21 cellular contexts compared by ENCODE assay signal in the genomic region with DNA sequence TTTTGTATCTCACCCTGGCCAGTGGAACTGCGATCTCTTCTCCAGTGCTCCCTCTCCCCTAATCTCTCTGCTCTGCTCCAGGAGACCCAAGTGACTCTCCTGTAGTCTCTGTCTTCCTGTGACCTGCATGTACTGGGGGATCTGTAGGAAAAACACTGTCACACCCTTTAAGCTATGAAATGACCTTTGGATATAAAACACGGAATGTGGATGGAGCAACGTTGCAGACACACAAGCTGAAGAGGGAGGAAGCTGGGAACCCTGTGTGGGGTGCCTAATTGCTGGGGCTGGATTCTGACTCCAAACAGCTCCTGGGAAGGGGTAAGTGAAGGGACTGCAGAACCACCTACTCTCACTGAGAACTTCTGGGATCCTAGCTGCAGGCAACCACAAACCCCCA.
"Had no signal": no experiment of that assay in that cellular context is flagged by ENCODE, and none has a peak within 500 bp of the region (broad histone marks: within the 10 kb centered on the region; RNA-seq: fewer than 3 reads in every experiment).

No MANE protein-coding gene starts in this region.

- H3K27me3 ChIP-seq: heart right ventricle, pancreas, spleen, testis, thyroid gland, transverse colon, upper lobe of left lung, vagina had no signal

- H3K9me3 ChIP-seq: left ventricle myocardium inferior, pancreas, prostate gland, spleen, testis, thyroid gland, transverse colon, upper lobe of left lung, vagina had no signal

- H3K4me1 ChIP-seq: heart right ventricle, left ventricle myocardium inferior, pancreas, prostate gland, spleen, testis, vagina had no signal

- H3K27ac ChIP-seq: heart right ventricle, left ventricle myocardium inferior, pancreas, prostate gland, skin epidermis, spleen, testis, transverse colon, upper lobe of left lung, vagina had no signal

- H3K4me3 ChIP-seq: heart right ventricle, left ventricle myocardium inferior, lung, pancreas, prostate gland, skin epidermis, spleen, testis, thyroid gland, transverse colon, upper lobe of left lung, vagina had no signal

- DNase-seq: heart right ventricle; hippocampal formation; kidney glomerular epithelial cell; left ventricle myocardium inferior; midbrain; naive thymus-derived CD8-positive, alpha-beta T cell; nucleus accumbens; pancreas; retina; spleen; stimulated activated CD4-positive, alpha-beta T cell treated with anti-CD3 and anti-CD28 coated beads, Interleukin-4, amount 100 ng/mL, for 24 hours; stimulated activated naive CD4-positive, alpha-beta T cell treated with Interleukin-2 at 50 U/mL for 16 hours; stimulated activated naive CD8-positive, alpha-beta T cell treated with anti-CD3 and anti-CD28 coated beads, Interleukin-15, amount 100 ng/mL, for 72 hours; testis; transverse colon had no signal

- H3K36me3 ChIP-seq: heart right ventricle, left ventricle myocardium inferior, pancreas, prostate gland, spleen, thyroid gland, transverse colon, upper lobe of left lung, vagina had no signal

- ATAC-seq: naive thymus-derived CD8-positive, alpha-beta T cell; pancreas; stimulated activated naive CD8-positive, alpha-beta T cell treated with anti-CD3 and anti-CD28 coated beads, Interleukin-15, amount 100 ng/mL, for 72 hours had no signal
